3 cellular contexts compared by ENCODE assay signal in genomic region chr13:84677836-84678235, GRCh38.
"Had no signal": no experiment of that assay in that cellular context is flagged by ENCODE, and none has a peak within 500 bp of the region (broad histone marks: within the 10 kb centered on the region; RNA-seq: fewer than 3 reads in every experiment).

No MANE protein-coding gene starts in this region.

- H3K4me3 ChIP-seq: GM12878 had no signal

- ATAC-seq: GM12878 had no signal

- DNase-seq: GDM1, GF-D8 had no signal
